ENCODE assay signal across 8 cellular contexts in the genomic region with DNA sequence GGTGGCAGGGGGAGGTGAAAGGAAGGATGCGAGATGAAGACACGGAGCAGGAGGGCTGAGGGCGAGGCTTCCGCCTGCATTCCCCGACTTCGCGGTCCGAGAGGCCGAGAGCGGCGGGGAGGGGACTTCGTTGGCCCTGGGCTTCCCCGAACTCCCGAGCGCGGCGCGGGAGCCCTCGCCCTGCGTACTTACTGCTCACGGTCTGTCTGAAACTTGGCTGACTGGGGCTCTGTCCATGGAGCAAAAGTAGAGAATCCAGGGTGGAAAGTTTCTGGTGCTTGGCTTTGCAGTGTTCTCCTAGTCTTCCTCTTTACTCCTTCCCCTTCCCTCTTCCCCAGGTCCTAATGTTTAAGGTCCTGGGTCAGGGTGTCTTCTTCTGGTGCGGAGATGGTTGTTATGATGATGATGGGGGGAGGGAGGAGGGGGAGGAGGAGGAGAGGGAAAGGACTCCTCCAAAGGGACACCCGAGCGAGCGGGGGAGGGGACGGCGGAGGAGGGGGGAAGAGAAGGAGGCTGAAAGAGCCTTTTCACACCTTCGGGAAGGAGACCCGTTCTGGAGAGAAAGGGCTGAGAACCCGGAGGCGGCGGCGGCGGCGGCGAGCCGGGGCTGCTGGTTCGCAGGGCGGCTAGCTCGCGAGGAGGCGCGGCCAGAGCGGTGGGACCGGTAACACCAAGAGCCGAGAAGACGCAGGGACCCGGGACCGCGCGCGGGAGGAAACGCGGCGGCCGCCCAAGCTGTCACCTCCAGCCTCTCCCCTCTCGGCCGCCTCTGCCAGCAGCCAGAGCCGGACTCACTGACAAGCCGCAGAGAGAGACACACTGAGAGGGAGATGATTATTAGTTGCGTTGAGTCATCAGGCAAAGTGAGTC. TPM values are rescaled to one million over a fixed set of nuclear protein-coding genes. Genes with fewer than 3 reads are reported as not detected.
DNase-seq lines count a peak whose midpoint lies in the region; ATAC-seq and TF ChIP-seq lines count a peak whose summit lies in the region.

A gene (minus strand): TSS at position 793 of the 870 bp plus-strand sequence. CDS start 1,902 bp downstream, outside the sequence.

- TF ChIP-seq CTCF in Calu3 (IDR thresholded peaks at IDR 0.05; ENCODE audit: unreplicated experiment) (no peak), HFFc6 (IDR thresholded peaks at IDR 0.05) (no peak), RWPE1 (conservative IDR thresholded peaks at IDR 0.05; ENCODE audit: low read depth) (no peak), uterus (IDR thresholded peaks at IDR 0.05) (no peak)

- no peak for TF ChIP-seq POLR2A in uterus (IDR thresholded peaks at IDR 0.05)

- H3K4me1 ChIP-seq in mucosa of rectum (ENCODE audit: control insufficient read depth in 2 of 2, insufficient read depth in 2 of 2, low read length in 2 of 2) (peaks cover 6 to 10% of the 10 kb centered on the region in 2 donors), uterus (peaks cover 0 to 20% of the 10 kb centered on the region in 2 donors)

- H3K9me3 Mint-ChIP-seq in Calu3 (ENCODE audit: low read depth, unreplicated experiment) (no peaks in the 10 kb centered on the region), HFFc6 (no peaks in the 10 kb centered on the region)
- H3K9me3 Mint-ChIP-seq in dendritic cell treated with granulocyte-macrophage colony-stimulating factor and Interleukin-4, amounts not matched to agents 40 ng/mL and 50 ng/mL, for 4 days: no peaks in the 10 kb centered on the region

- H3K9me3 ChIP-seq in mucosa of rectum (ENCODE audit: control insufficient read depth in 2 of 2, low read length in 2 of 2) (no peaks in the 10 kb centered on the region), uterus (no peaks in the 10 kb centered on the region)

- CTCF ChIA-PET in Calu3 (lab: Charles Lee) (interaction anchor here (0.8 kb wide), 1 partner anchor 16 kb away, joined by 5 read pairs; no protein-coding TSS in a partner anchor), RWPE1 (lab: Yijun Ruan, JAX) (interaction anchor here (0.6 kb wide), 1 partner anchor 881 kb away, joined by 3 read pairs; no protein-coding TSS in a partner anchor)

- POLR2A ChIA-PET in RWPE1 (lab: Yijun Ruan, JAX; ENCODE audit: low non-redundant PET): no interaction called here

- TSS peak; percentile 16 for BruUV-seq in Calu3 (replicated peaks; lab: Mats Ljungman, UMichigan)

- peak within 1 kb of the TSS; percentile 97 for H3K27ac ChIP-seq in RWPE1
- H3K27ac ChIP-seq in mucosa of rectum (ENCODE audit: low read depth in 2 of 2, low read length in 2 of 2): peak within 1 kb of the TSS; percentile 89 to 93
- peak within 1 kb of the TSS; percentile 70 to 72 for H3K27ac ChIP-seq in uterus

- peaks cover 54% of the 10 kb centered on the region for H3K36me3 Mint-ChIP-seq in Calu3 (ENCODE audit: insufficient read depth, unreplicated experiment)
- H3K36me3 Mint-ChIP-seq in HFFc6 (ENCODE audit: low read depth): no peaks in the 10 kb centered on the region
- peaks cover 8% of the 10 kb centered on the region for H3K36me3 Mint-ChIP-seq in dendritic cell treated with granulocyte-macrophage colony-stimulating factor and Interleukin-4, amounts not matched to agents 40 ng/mL and 50 ng/mL, for 4 days (ENCODE audit: low read depth)

- H3K4me3 Mint-ChIP-seq in Calu3 (ENCODE audit: low read depth, unreplicated experiment) (peak within 1 kb of the TSS; percentile 91), HFFc6 (peak within 1 kb of the TSS; percentile 90)
- H3K4me3 Mint-ChIP-seq in dendritic cell treated with granulocyte-macrophage colony-stimulating factor and Interleukin-4, amounts not matched to agents 40 ng/mL and 50 ng/mL, for 4 days: peak within 1 kb of the TSS; percentile 92

- intact Hi-C loops in Calu3 (cut with micrococcal nuclease; ENCODE audit: unreplicated experiment) (loop anchor here (5.0 kb wide), 1 partner anchor 435 kb away; no protein-coding TSS in a partner anchor), uterus (cut with DNase I; ENCODE audit: low total_unique reads) (no loop called here)
- intact Hi-C loops in dendritic cell treated with granulocyte-macrophage colony-stimulating factor and Interleukin-4, amounts not matched to agents 40 ng/mL and 50 ng/mL, for 4 days (cut with micrococcal nuclease): loop anchor here (5.0 to 10.0 kb wide), 2 partner anchors 397 to 455 kb away; a partner anchor contains a TSS

- H3K9ac ChIP-seq in mucosa of rectum (ENCODE audit: low read depth in 1 of 2, low read length in 2 of 2): peak within 1 kb of the TSS; percentile 85 to 95

- H3K36me3 ChIP-seq in mucosa of rectum (ENCODE audit: control insufficient read depth in 2 of 2, insufficient read depth in 2 of 2, low read length in 2 of 2) (peaks cover 0 to 6% of the 10 kb centered on the region in 2 donors), uterus (no peaks in the 10 kb centered on the region)

- ATAC-seq in HG02571 (IDR thresholded peaks at IDR 0.05; ENCODE audit: unreplicated experiment): no peak

- DNase-seq in Calu3 (peak; percentile 55), HFFc6 (peak; percentile 78), RWPE1 (ENCODE audit: low spot score) (peak; percentile 68), uterus (no peak), activated gamma-delta T cell (lab: John Stamatoyannopoulos, UW) (no peak)

- H3K27ac Mint-ChIP-seq in Calu3 (ENCODE audit: unreplicated experiment) (peak within 1 kb of the TSS; percentile 39), HFFc6 (peak within 1 kb of the TSS; percentile 82)
- peak within 1 kb of the TSS; percentile 91 for H3K27ac Mint-ChIP-seq in dendritic cell treated with granulocyte-macrophage colony-stimulating factor and Interleukin-4, amounts not matched to agents 40 ng/mL and 50 ng/mL, for 4 days

- H3K27me3 Mint-ChIP-seq in Calu3 (ENCODE audit: unreplicated experiment) (no peaks in the 10 kb centered on the region), HFFc6 (ENCODE audit: insufficient read depth) (peaks cover 3% of the 10 kb centered on the region; the same call in 1 of the 2 replicates)
- H3K27me3 Mint-ChIP-seq in dendritic cell treated with granulocyte-macrophage colony-stimulating factor and Interleukin-4, amounts not matched to agents 40 ng/mL and 50 ng/mL, for 4 days: peaks cover 70% of the 10 kb centered on the region

- H3K27me3 ChIP-seq in mucosa of rectum (ENCODE audit: control insufficient read depth in 2 of 2, insufficient read depth in 2 of 2, low read length in 2 of 2) (peaks cover 6 to 15% of the 10 kb centered on the region in 2 donors), uterus (peaks cover 23 to 57% of the 10 kb centered on the region in 2 donors)

- H3K4me1 Mint-ChIP-seq in Calu3 (ENCODE audit: low read depth, unreplicated experiment): no peaks in the 10 kb centered on the region
- H3K4me1 Mint-ChIP-seq in HFFc6 (ENCODE audit: low read depth): peaks cover 44% of the 10 kb centered on the region
- peaks cover 46% of the 10 kb centered on the region for H3K4me1 Mint-ChIP-seq in dendritic cell treated with granulocyte-macrophage colony-stimulating factor and Interleukin-4, amounts not matched to agents 40 ng/mL and 50 ng/mL, for 4 days (ENCODE audit: low read depth)

- H3K4me3 ChIP-seq in mucosa of rectum (ENCODE audit: low read length in 2 of 2) (peak within 1 kb of the TSS; percentile 91 to 97), uterus (peak within 1 kb of the TSS; percentile 62 to 88)

RNA-seq across cellular contexts. Expression of the gene that starts here (rescaled TPM):
- total RNA-seq in Calu3 (2022) (8.4 and 11.2 TPM in 2 replicates), uterus (1 to 10 TPM; 1.0 to 8.8 (median 5.0) TPM)
- 10 to 100 TPM in 4 of 6 experiments, 1 to 10 TPM in 2; 7.4 to 12.7 (median 11.9) TPM for total RNA-seq in HFFc6 (2021; fragmentation: NEBNext Ultra II Directional; extraction: Animal tissue kit (Norgen Biotek cat#: 25700))

Comparison
In these comparisons a context has a peak if more than half of its experiments do, and no peak if none do; other contexts are left out.
1. DNase-seq: peak in Calu3 (single experiment), HFFc6 (single experiment) and RWPE1 (single experiment); none in uterus (0 of 2) and activated gamma-delta T cell (single experiment).
2. H3K27ac Mint-ChIP-seq: peak in every context shown above with its lines; median percentile 91 in dendritic cell treated with granulocyte-macrophage colony-stimulating factor and Interleukin-4, amounts not matched to agents 40 ng/mL and 50 ng/mL, for 4 days; 82 in HFFc6; 39 in Calu3.
3. Peak in every context shown above with its lines, with median percentiles within 50 percentile points of each other: H3K4me3 Mint-ChIP-seq and H3K27ac ChIP-seq.